24 cellular contexts compared by ENCODE assay signal in genomic region chr17:3533752-3534151, GRCh38. TPM values are rescaled to one million over a fixed set of nuclear protein-coding genes. Genes with fewer than 3 reads are reported as not detected.
A peak's percentile ranks its signal among the peaks of the same experiment; 100 is the strongest.
DNase-seq lines count a peak whose midpoint lies in the region; ATAC-seq, FAIRE-seq and TF ChIP-seq lines count a peak whose summit lies in the region.
"Had no signal": no experiment of that assay in that cellular context is flagged by ENCODE, and none has a peak within 500 bp of the region (broad histone marks: within the 10 kb centered on the region; RNA-seq: fewer than 3 reads in every experiment).

No MANE protein-coding gene starts in this region.

- DNase-seq in bronchial epithelial cell (ENCODE audit: low read depth) = no peak
- DNase-seq in H1 (ENCODE audit: low read depth in 1 of 2, low spot score in 2 of 2) = no peak
- DNase-seq in neural crest cell (ENCODE audit: low read depth, low spot score) = no peak
- DNase-seq in activated T-helper 1 cell treated with anti-CD3 and anti-CD28 coated beads, Interleukin-12 subunit alpha, Interleukin-12 subunit beta, Interleukin-2, Interleukin-4 antibody, amounts not matched to agents 30 ng/mL and 10 ng/mL and 1 ng/mL, durations not matched to agents 14 hours and 24 hours and 36 hours (ENCODE audit: low spot score) = no peak
- no peak for DNase-seq in GM13977 (ENCODE audit: low spot score)
- DNase-seq: CD4-positive, CD25-positive, alpha-beta regulatory T cell; DMS79; HCEC 1CT; IMR-90; NCI-H1092 treated with DMSO at 0.1 percent for 48 hours; NCI-H146; NCI-H2029 treated with DMSO at 0.1 percent for 48 hours; NCI-H345; NCI-H524; NCI-H774 had no signal

- H2AFZ ChIP-seq in H1 (ENCODE audit: low read length) = no peak overlapping the region

- H3K4me3 Mint-ChIP-seq in neural crest cell = no peak overlapping the region
- H3K4me3 Mint-ChIP-seq in activated T-helper 1 cell treated with anti-CD3 and anti-CD28 coated beads, Interleukin-12 subunit alpha, Interleukin-12 subunit beta, Interleukin-2, Interleukin-4 antibody, amounts not matched to agents 30 ng/mL and 10 ng/mL and 1 ng/mL, durations not matched to agents 14 hours and 24 hours and 36 hours = no peak overlapping the region

- in situ Hi-C loops in GM13977 (cut with MboI; ENCODE audit: low pct_unique_long_range_greater_than_20kb, low sequenced_read_pairs, unreplicated experiment) = no loop called here

- H3K18ac ChIP-seq in H1 (ENCODE audit: extremely low read depth, low read length) = no peak overlapping the region

- H3K4me3 ChIP-seq in bronchial epithelial cell (ENCODE audit: low read depth, low read length) (no peak overlapping the region), H1 (ENCODE audit: extremely low read depth in 1 of 4, insufficient read depth in 2 of 4, low read depth in 3 of 4, low read length in 4 of 4) (no peak overlapping the region)
- H3K4me3 ChIP-seq: SJSA1 had no signal

- no peaks in the 10 kb centered on the region for H3K79me1 ChIP-seq in H1 (ENCODE audit: low read depth, low read length)

- H2BK15ac ChIP-seq in H1 (ENCODE audit: low read length) = peak overlapping the region; percentile 72; the same call in 1 of the 2 replicates

- peak overlapping the region; percentile 80; the same call in 1 of the 2 replicates for H2BK12ac ChIP-seq in H1 (ENCODE audit: low read depth, low read length)

- H3K27ac ChIP-seq in H1 (ENCODE audit: low read depth, low read length) (no peak overlapping the region), temporal lobe (ENCODE audit: low read depth, low read length) (peak overlapping the region; percentile 96)
- H3K27ac ChIP-seq: KMS-11, SJSA1 had no signal

- intact Hi-C loops in activated T-helper 1 cell treated with anti-CD3 and anti-CD28 coated beads, Interleukin-12 subunit alpha, Interleukin-12 subunit beta, Interleukin-2, Interleukin-4 antibody, amounts not matched to agents 30 ng/mL and 10 ng/mL and 1 ng/mL, durations not matched to agents 14 hours and 24 hours and 36 hours (cut with micrococcal nuclease) = no loop called here

- H2BK120ac ChIP-seq in H1 (replicated peaks; ENCODE audit: low read depth, low read length) = no peak overlapping the region

- FAIRE-seq in bronchial epithelial cell (lab: Jason Lieb, UNC) (peak; percentile 7), H1 (lab: Jason Lieb, UNC) (no peak)
- FAIRE-seq: HTR-8/SVneo had no signal

- H2BK20ac ChIP-seq in H1 (ENCODE audit: low read length) = no peak overlapping the region

- H4K8ac ChIP-seq in H1 (ENCODE audit: extremely low read depth, insufficient read depth, low read length) = no peak overlapping the region

- TF ChIP-seq CTCF in bronchial epithelial cell (IDR thresholded peaks at IDR 0.05; ENCODE audit: insufficient read depth, low read length, severe bottlenecking) (no peak), H1 (IDR thresholded peaks at IDR 0.05; ENCODE audit: control extremely low read depth in 1 of 3, insufficient read depth in 1 of 3, low read depth in 1 of 3, low read length in 3 of 3) (no peak), neural crest cell (conservative IDR thresholded peaks at IDR 0.05) (no peak), GM13977 (IDR thresholded peaks at IDR 0.05; ENCODE audit: extremely low read depth, insufficient read depth, missing control alignments) (no peak)

- H3K4me1 Mint-ChIP-seq in neural crest cell = peaks cover 59% of the 10 kb centered on the region
- H3K4me1 Mint-ChIP-seq in activated T-helper 1 cell treated with anti-CD3 and anti-CD28 coated beads, Interleukin-12 subunit alpha, Interleukin-12 subunit beta, Interleukin-2, Interleukin-4 antibody, amounts not matched to agents 30 ng/mL and 10 ng/mL and 1 ng/mL, durations not matched to agents 14 hours and 24 hours and 36 hours (ENCODE audit: low read depth) = no peaks in the 10 kb centered on the region

- H3K27me3 ChIP-seq in bronchial epithelial cell (ENCODE audit: control insufficient read depth, insufficient read depth, low read length) (no peaks in the 10 kb centered on the region), H1 (replicated peaks in 1 of 4; ENCODE audit: control insufficient read depth in 3 of 4, extremely low read depth in 1 of 4, insufficient read depth in 3 of 4, low read length in 3 of 4) (no peaks in the 10 kb centered on the region)
- H3K27me3 ChIP-seq: SJSA1 had no signal

- H2AK5ac ChIP-seq in H1 (ENCODE audit: low read depth, low read length) = no peak overlapping the region; the same call in 1 of the 2 replicates

- no peak overlapping the region for H3K4me2 ChIP-seq in H1 (ENCODE audit: insufficient read depth in 1 of 2, low read depth in 2 of 2, low read length in 2 of 2)
- H3K4me2 ChIP-seq: KMS-11 had no signal

- WGBS in H1 (ENCODE audit: extremely low coverage in 1 of 2, insufficient coverage in 1 of 2, insufficient read length in 1 of 2, insufficient replicate concordance in 2 of 2, low coverage in 1 of 2, low lambda C conversion rate in 2 of 2, missing lambda C conversion rate in 1 of 2), 2 experiments = 87% methylated on average over 5 of the region's 5 CpGs; no CpG with 5 or more reads in 1 of the 2 experiments

- H3K36me3 ChIP-seq in bronchial epithelial cell (ENCODE audit: control insufficient read depth, insufficient read depth, low read length) (no peaks in the 10 kb centered on the region), H1 (ENCODE audit: control insufficient read depth in 2 of 4, insufficient read depth in 4 of 4, low read length in 3 of 4) (no peaks in the 10 kb centered on the region)
- H3K36me3 ChIP-seq: SJSA1 had no signal

- ATAC-seq in GM18907 (IDR thresholded peaks at IDR 0.05; ENCODE audit: unreplicated experiment) = no peak
- ATAC-seq: Right ventricle myocardium inferior had no signal

- H4K20me1 ChIP-seq in H1 (replicated peaks in 1 of 2; ENCODE audit: control insufficient read depth in 1 of 2, insufficient read depth in 2 of 2, low read length in 2 of 2) = no peaks in the 10 kb centered on the region

- H4K91ac ChIP-seq in H1 (replicated peaks; ENCODE audit: insufficient read length, low read length) = no peak overlapping the region

- no peak for TF ChIP-seq RAD21 in H1 (IDR thresholded peaks at IDR 0.05 in 1 of 2, conservative IDR thresholded peaks at IDR 0.05 in 1 of 2; ENCODE audit: low read depth in 2 of 2, low read length in 2 of 2)

- H3K27ac Mint-ChIP-seq in neural crest cell (ENCODE audit: unreplicated experiment) = peak overlapping the region; percentile 91
- no peak overlapping the region for H3K27ac Mint-ChIP-seq in activated T-helper 1 cell treated with anti-CD3 and anti-CD28 coated beads, Interleukin-12 subunit alpha, Interleukin-12 subunit beta, Interleukin-2, Interleukin-4 antibody, amounts not matched to agents 30 ng/mL and 10 ng/mL and 1 ng/mL, durations not matched to agents 14 hours and 24 hours and 36 hours

- H2BK5ac ChIP-seq in H1 (ENCODE audit: low read depth, low read length) = no peak overlapping the region

- H3K56ac ChIP-seq in H1 (replicated peaks; ENCODE audit: insufficient read length, low read depth, low read length) = no peak overlapping the region

- TF ChIP-seq POLR2A in H1 (IDR thresholded peaks at IDR 0.05; ENCODE audit: control extremely low read depth in 1 of 2, low read depth in 2 of 2, low read length in 2 of 2) = no peak

- H3K9ac ChIP-seq in H1 (replicated peaks in 1 of 4; ENCODE audit: extremely low read depth in 1 of 4, low read depth in 3 of 4, low read length in 3 of 4) = no peak overlapping the region
- H3K9ac ChIP-seq: KMS-11 had no signal

- H3K27me3 Mint-ChIP-seq in neural crest cell (ENCODE audit: low read depth) = no peaks in the 10 kb centered on the region
- peaks cover 13% of the 10 kb centered on the region for H3K27me3 Mint-ChIP-seq in activated T-helper 1 cell treated with anti-CD3 and anti-CD28 coated beads, Interleukin-12 subunit alpha, Interleukin-12 subunit beta, Interleukin-2, Interleukin-4 antibody, amounts not matched to agents 30 ng/mL and 10 ng/mL and 1 ng/mL, durations not matched to agents 14 hours and 24 hours and 36 hours (ENCODE audit: insufficient read depth)

- no peaks in the 10 kb centered on the region for H3K79me2 ChIP-seq in H1 (ENCODE audit: control insufficient read depth in 1 of 2, insufficient read depth in 2 of 2, low read length in 2 of 2)

- H3K9me3 ChIP-seq in H1 (ENCODE audit: insufficient read depth in 2 of 2, low read depth in 1 of 2, low read length in 1 of 2) = no peaks in the 10 kb centered on the region
- H3K9me3 ChIP-seq: SJSA1 had no signal

- no peak for TF ChIP-seq EP300 in H1 (IDR thresholded peaks at IDR 0.05; ENCODE audit: borderline replicate concordance in 1 of 2, low read depth in 2 of 2, low read length in 2 of 2)

- no peak overlapping the region for H3K14ac ChIP-seq in H1 (ENCODE audit: insufficient read length)

- no peak overlapping the region for H3K4ac ChIP-seq in H1 (replicated peaks; ENCODE audit: insufficient read length, low read depth, low read length)

- peaks cover 0 to 16% (median 10%) of the 10 kb centered on the region in 4 experiments; a peak in 6 of 7 replicates for H3K4me1 ChIP-seq in H1 (replicated peaks in 1 of 4; ENCODE audit: control insufficient read depth in 3 of 4, insufficient read depth in 4 of 4, low read length in 3 of 4)

- peaks cover 6% of the 10 kb centered on the region; the same call in 1 of the 2 replicates for H3K23me2 ChIP-seq in H1 (ENCODE audit: low read depth, low read length)

- no peak overlapping the region for H3K23ac ChIP-seq in H1 (ENCODE audit: insufficient read length)

- POLR2A ChIA-PET in H1 (lab: Charles Lee; ENCODE audit: partially characterized antibody) = no interaction called here

- H3K9me3 Mint-ChIP-seq in neural crest cell = peaks cover under 1% of the 10 kb centered on the region
- H3K9me3 Mint-ChIP-seq in activated T-helper 1 cell treated with anti-CD3 and anti-CD28 coated beads, Interleukin-12 subunit alpha, Interleukin-12 subunit beta, Interleukin-2, Interleukin-4 antibody, amounts not matched to agents 30 ng/mL and 10 ng/mL and 1 ng/mL, durations not matched to agents 14 hours and 24 hours and 36 hours = no peaks in the 10 kb centered on the region

- H4K5ac ChIP-seq in H1 (ENCODE audit: insufficient read length, low read depth, low read length) = no peak overlapping the region

- no peaks in the 10 kb centered on the region for H3K36me3 Mint-ChIP-seq in neural crest cell (ENCODE audit: low read depth)
- H3K36me3 Mint-ChIP-seq in activated T-helper 1 cell treated with anti-CD3 and anti-CD28 coated beads, Interleukin-12 subunit alpha, Interleukin-12 subunit beta, Interleukin-2, Interleukin-4 antibody, amounts not matched to agents 30 ng/mL and 10 ng/mL and 1 ng/mL, durations not matched to agents 14 hours and 24 hours and 36 hours (ENCODE audit: low read depth) = no peaks in the 10 kb centered on the region
- H3K36me3 Mint-ChIP-seq: CD4-positive, CD25-positive, alpha-beta regulatory T cell had no signal

- CTCF ChIA-PET in H1 (lab: Charles Lee; ENCODE audit: partially characterized antibody) = interaction anchor here (0.8 to 0.9 kb wide), 2 partner anchors 20 to 492 kb away, joined by 3 to 4 read pairs; no protein-coding TSS in a partner anchor

RNA-seq across cellular contexts. Expression of gene TRPV3, which starts 23.9 kb away (rescaled TPM):
- total RNA-seq in bronchial epithelial cell (0.79 and 1.2 TPM in 2 replicates), neural crest cell (2.1 and 2.3 TPM in 2 replicates), temporal lobe (0.74 TPM)
- total RNA-seq in H1 (2021; fragmentation: NEBNext Ultra II Directional; extraction: Animal tissue kit (Norgen Biotek cat#: 25700)) = 0.40 and 0.56 TPM in 2 replicates
- polyA plus RNA-seq in H1 (2011; rRNA removed) = 1.0 and 1.1 TPM in 2 replicates
- 1.6 TPM for polyA plus RNA-seq in H1 (2011; cell fraction: cytosol; rRNA removed)
- polyA plus RNA-seq in H1 (2011; cell fraction: nucleus; rRNA removed) = 3.0 TPM
- polyA plus RNA-seq in H1 (2012, experiment 1 of 2) = 0.55 to 0.91 TPM (median 0.73 TPM) in 4 replicates
- 0.12 TPM for polyA plus RNA-seq in H1 (2012, experiment 2 of 2)
- 0.36 TPM for polyA plus RNA-seq in H1 (2013, experiment 1 of 2)
- 0.28 TPM for polyA plus RNA-seq in H1 (2013, experiment 2 of 2)
- 1.9 and 5.2 TPM in 2 replicates for polyA minus RNA-seq in H1 (2011; rRNA and poly(A)+ RNA removed)
- 1.3 TPM for polyA minus RNA-seq in H1 (2011; cell fraction: cytosol; rRNA and poly(A)+ RNA removed)
- 1.9 TPM for polyA minus RNA-seq in H1 (2011; cell fraction: nucleus; rRNA and poly(A)+ RNA removed)
- 0.26 and 0.51 TPM in 2 replicates for total RNA-seq in activated T-helper 1 cell treated with anti-CD3 and anti-CD28 coated beads, Interleukin-12 subunit alpha, Interleukin-12 subunit beta, Interleukin-2, Interleukin-4 antibody, amounts not matched to agents 30 ng/mL and 10 ng/mL and 1 ng/mL, durations not matched to agents 14 hours and 24 hours and 36 hours
- total RNA-seq: SJSA1 had no signal

RNA-seq across cellular contexts. Expression of gene ASPA, which starts 58.0 kb away (rescaled TPM):
- total RNA-seq in bronchial epithelial cell (not detected in 2 replicates), neural crest cell (not detected in 2 replicates), temporal lobe (1.7 TPM)
- not detected in 2 replicates for total RNA-seq in H1 (2021; fragmentation: NEBNext Ultra II Directional; extraction: Animal tissue kit (Norgen Biotek cat#: 25700))
- polyA plus RNA-seq in H1 (2011; rRNA removed) = 0.03 TPM in 1 of 2 replicates, not detected in the other
- polyA plus RNA-seq in H1 (2011; cell fraction: cytosol; rRNA removed) = 0.01 TPM
- 0.04 TPM for polyA plus RNA-seq in H1 (2011; cell fraction: nucleus; rRNA removed)
- polyA plus RNA-seq in H1 (2012, experiment 1 of 2) = not detected in 4 replicates
- polyA plus RNA-seq in H1 (2012, experiment 2 of 2) = not detected
- 0.08 TPM for polyA plus RNA-seq in H1 (2013, experiment 1 of 2)
- 0.04 TPM for polyA plus RNA-seq in H1 (2013, experiment 2 of 2)
- polyA minus RNA-seq in H1 (2011; rRNA and poly(A)+ RNA removed) = not detected in 2 replicates
- polyA minus RNA-seq in H1 (2011; cell fraction: cytosol; rRNA and poly(A)+ RNA removed) = not detected
- not detected for polyA minus RNA-seq in H1 (2011; cell fraction: nucleus; rRNA and poly(A)+ RNA removed)
- not detected in 2 replicates for total RNA-seq in activated T-helper 1 cell treated with anti-CD3 and anti-CD28 coated beads, Interleukin-12 subunit alpha, Interleukin-12 subunit beta, Interleukin-2, Interleukin-4 antibody, amounts not matched to agents 30 ng/mL and 10 ng/mL and 1 ng/mL, durations not matched to agents 14 hours and 24 hours and 36 hours
- total RNA-seq: A673; CD4-positive, CD25-positive, alpha-beta regulatory T cell; IMR-90; OCI-LY7 had no signal
- polyA plus RNA-seq: BJ; CD4-positive, CD25-positive, alpha-beta regulatory T cell had no signal
